12 cellular contexts compared by ENCODE assay signal in the genomic region with DNA sequence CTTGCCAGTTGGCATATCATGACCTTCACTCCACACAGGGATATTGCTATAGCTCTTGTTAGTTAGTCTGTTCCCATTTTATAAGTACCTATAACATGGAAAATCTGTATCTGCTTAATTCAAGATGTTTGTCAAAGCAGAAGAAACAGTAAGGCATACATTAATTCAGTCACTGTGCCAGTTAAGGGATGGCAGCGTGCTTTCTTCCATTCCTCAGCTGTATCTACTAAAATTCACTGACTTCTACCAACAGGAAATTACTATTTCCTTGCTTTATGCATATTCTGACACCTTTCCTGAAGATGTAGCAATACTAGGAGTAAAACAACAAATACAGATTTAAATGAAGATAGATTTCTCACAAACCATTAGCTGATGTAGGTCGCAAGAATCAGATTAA. TPM values are rescaled to one million over a fixed set of nuclear protein-coding genes. Genes with fewer than 3 reads are reported as not detected.
DNase-seq lines count a peak whose midpoint lies in the region; ATAC-seq and TF ChIP-seq lines count a peak whose summit lies in the region.
"Had no signal": no experiment of that assay in that cellular context is flagged by ENCODE, and none has a peak within 500 bp of the region (broad histone marks: within the 10 kb centered on the region; RNA-seq: fewer than 3 reads in every experiment).

No MANE protein-coding gene starts in this region.

- no peak for DNase-seq in activated naive CD4-positive, alpha-beta T cell treated with anti-CD3 and anti-CD28 coated beads, Interleukin-2, amount 50 U/mL, for 72 hours (ENCODE audit: low spot score in 2 of 2)
- DNase-seq in SK-N-MC (ENCODE audit: low read depth, low spot score) (no peak), coronary artery (ENCODE audit: low spot score) (no peak), SKM-1 treated with dmso at 0.1 percent for 144 hours (lab: John Stamatoyannopoulos, UW; ENCODE audit: unreplicated experiment) (no peak), upper lobe of right lung (no peak)
- DNase-seq: 8988T, GOT3, NCI-H774, SHP77 had no signal

- no peaks in the 10 kb centered on the region for H3K27me3 ChIP-seq in skeletal muscle tissue (ENCODE audit: control insufficient read depth in 3 of 3, insufficient read depth in 3 of 3, low read length in 3 of 3)
- H3K27me3 ChIP-seq in upper lobe of right lung: peaks cover 6% of the 10 kb centered on the region

- intact Hi-C loops in upper lobe of right lung (cut with DNase I): no loop called here

- H3K4me1 Mint-ChIP-seq in activated naive CD4-positive, alpha-beta T cell treated with anti-CD3 and anti-CD28 coated beads, Interleukin-2, amount 50 U/mL, for 24 hours: peaks cover 24% of the 10 kb centered on the region

- TF ChIP-seq CTCF in coronary artery (IDR thresholded peaks at IDR 0.05): no peak
- no peak for TF ChIP-seq CTCF in upper lobe of right lung (IDR thresholded peaks at IDR 0.05)

- H3K27ac Mint-ChIP-seq in activated naive CD4-positive, alpha-beta T cell treated with anti-CD3 and anti-CD28 coated beads, Interleukin-2, amount 50 U/mL, for 24 hours: no peak overlapping the region
- H3K27ac Mint-ChIP-seq in activated naive CD4-positive, alpha-beta T cell treated with anti-CD3 and anti-CD28 coated beads, Interleukin-2, amount 50 U/mL, for 72 hours: no peak overlapping the region

- H3K9me3 Mint-ChIP-seq in activated naive CD4-positive, alpha-beta T cell treated with anti-CD3 and anti-CD28 coated beads, Interleukin-2, amount 50 U/mL, for 24 hours: no peaks in the 10 kb centered on the region
- H3K9me3 Mint-ChIP-seq in activated naive CD4-positive, alpha-beta T cell treated with anti-CD3 and anti-CD28 coated beads, Interleukin-2, amount 50 U/mL, for 72 hours: no peaks in the 10 kb centered on the region

- H3K4me1 ChIP-seq in skeletal muscle tissue (ENCODE audit: control insufficient read depth in 3 of 3, insufficient read depth in 3 of 3, low read length in 3 of 3) (peaks cover 0 to 9% (median 7%) of the 10 kb centered on the region in 3 donors), upper lobe of right lung (peaks cover 17% of the 10 kb centered on the region)

- peak overlapping the region; percentile 68; the same call in 1 of the 2 replicates for H3K27ac ChIP-seq in SK-N-MC
- H3K27ac ChIP-seq in coronary artery: peak overlapping the region in 1 of 2 donors; percentile 17
- peak overlapping the region; percentile 5 for H3K27ac ChIP-seq in skeletal muscle tissue (ENCODE audit: low read depth, low read length)
- no peak overlapping the region for H3K27ac ChIP-seq in upper lobe of right lung

- H3K9ac ChIP-seq in SK-N-MC (ENCODE audit: insufficient read length): peak overlapping the region; percentile 15
- H3K9ac ChIP-seq in skeletal muscle tissue (ENCODE audit: low read depth in 1 of 3, low read length in 3 of 3): no peak overlapping the region

- H3K36me3 ChIP-seq in SK-N-MC (ENCODE audit: insufficient read depth, low read length) (no peaks in the 10 kb centered on the region), skeletal muscle tissue (ENCODE audit: control insufficient read depth in 3 of 3, insufficient read depth in 3 of 3, low read length in 3 of 3) (no peaks in the 10 kb centered on the region), upper lobe of right lung (no peaks in the 10 kb centered on the region)

- H3K4me3 ChIP-seq in SK-N-MC (peak overlapping the region; percentile 56), coronary artery (peak overlapping the region; percentile 16), skeletal muscle tissue (ENCODE audit: low read length in 3 of 3) (no peak overlapping the region), upper lobe of right lung (no peak overlapping the region)

- peaks cover 5% of the 10 kb centered on the region for H3K27me3 Mint-ChIP-seq in activated naive CD4-positive, alpha-beta T cell treated with anti-CD3 and anti-CD28 coated beads, Interleukin-2, amount 50 U/mL, for 24 hours

- H3K36me3 Mint-ChIP-seq in activated naive CD4-positive, alpha-beta T cell treated with anti-CD3 and anti-CD28 coated beads, Interleukin-2, amount 50 U/mL, for 24 hours: no peaks in the 10 kb centered on the region
- peaks cover 0 to 4% of the 10 kb centered on the region in 2 donors for H3K36me3 Mint-ChIP-seq in activated naive CD4-positive, alpha-beta T cell treated with anti-CD3 and anti-CD28 coated beads, Interleukin-2, amount 50 U/mL, for 72 hours

- no peak for ATAC-seq in activated naive CD4-positive, alpha-beta T cell treated with anti-CD3 and anti-CD28 coated beads, Interleukin-2, amount 50 U/mL, for 72 hours
- no peak for ATAC-seq in upper lobe of right lung
- ATAC-seq in GM21825 (IDR thresholded peaks at IDR 0.05; ENCODE audit: unreplicated experiment): no peak

- H3K9me3 ChIP-seq in SK-N-MC (ENCODE audit: low read depth, low read length) (no peaks in the 10 kb centered on the region), skeletal muscle tissue (ENCODE audit: control insufficient read depth in 3 of 3, low read length in 3 of 3) (no peaks in the 10 kb centered on the region), upper lobe of right lung (no peaks in the 10 kb centered on the region)

- peak overlapping the region; percentile 27 for H3K4me3 Mint-ChIP-seq in activated naive CD4-positive, alpha-beta T cell treated with anti-CD3 and anti-CD28 coated beads, Interleukin-2, amount 50 U/mL, for 24 hours

RNA-seq across cellular contexts. Expression of gene RNF152, which starts 59.9 kb away (rescaled TPM):
- under 1 TPM; 0.10 to 0.59 TPM for total RNA-seq in activated naive CD4-positive, alpha-beta T cell treated with anti-CD3 and anti-CD28 coated beads, Interleukin-2, amount 50 U/mL, for 72 hours
- total RNA-seq in skeletal muscle tissue (17.2 TPM), upper lobe of right lung (21.2 TPM)

Comparison
In these comparisons a context has a peak if more than half of its experiments do, and no peak if none do; other contexts are left out.
1. H3K4me3 ChIP-seq: peak in SK-N-MC (single experiment) and coronary artery (single experiment); none in skeletal muscle tissue (0 of 3) and upper lobe of right lung (single experiment).
2. RNA of gene RNF152, which starts 59.9 kb away (total RNA-seq): 21.2 TPM in upper lobe of right lung (single experiment) and 17.2 TPM in skeletal muscle tissue (single experiment); 0.10 to 0.59 TPM in activated naive CD4-positive, alpha-beta T cell treated with anti-CD3 and anti-CD28 coated beads, Interleukin-2, amount 50 U/mL, for 72 hours; every median in the first group is over 10 times any median in the second.